ENCODE assay signal across 8 cellular contexts in the genomic region with DNA sequence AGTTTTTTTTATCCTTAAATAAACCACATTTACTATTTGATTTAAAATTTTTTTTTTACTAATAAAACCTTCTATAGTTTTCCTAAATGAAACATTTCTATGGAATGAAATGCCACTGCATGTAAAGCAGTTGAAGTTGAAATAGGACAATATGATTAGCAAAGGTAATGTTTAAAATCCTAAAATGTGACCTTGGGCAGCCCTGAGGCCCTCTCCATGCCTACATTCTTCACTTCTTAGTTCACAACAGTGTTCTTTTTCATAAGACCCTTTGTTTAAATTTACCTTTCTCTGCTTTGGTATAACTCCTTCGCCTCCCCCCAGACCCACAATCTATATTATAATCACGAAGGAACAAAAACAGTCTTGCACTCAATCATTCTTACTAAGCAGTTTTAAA.
DNase-seq lines count a peak whose midpoint lies in the region; ATAC-seq, FAIRE-seq and TF ChIP-seq lines count a peak whose summit lies in the region.
"Had no signal": no experiment of that assay in that cellular context is flagged by ENCODE, and none has a peak within 500 bp of the region (broad histone marks: within the 10 kb centered on the region; RNA-seq: fewer than 3 reads in every experiment).

No MANE protein-coding gene starts in this region.

- H3K27me3 ChIP-seq in HUES64 (ENCODE audit: insufficient read depth, low read length) (no peaks in the 10 kb centered on the region), iPS-15b (ENCODE audit: control insufficient read depth, insufficient read depth, low read length) (no peaks in the 10 kb centered on the region), spleen (replicated peaks in 1 of 7) (no peaks in the 10 kb centered on the region)

- no peaks in the 10 kb centered on the region for H3K36me3 ChIP-seq in HUES64 (ENCODE audit: insufficient read depth, low read length)
- no peaks in the 10 kb centered on the region for H3K36me3 ChIP-seq in iPS-15b (ENCODE audit: control insufficient read depth, insufficient read depth, low read length)
- no peaks in the 10 kb centered on the region for H3K36me3 ChIP-seq in spleen

- DNase-seq in activated naive CD8-positive, alpha-beta T cell treated with anti-CD3 and anti-CD28 coated beads, Interleukin-2, amount 10 ng/mL, durations not matched to agents 7 days and 5 days = no peak
- DNase-seq in spleen (no peak), D721Med (ENCODE audit: insufficient read length, low spot score) (no peak)
- DNase-seq in activated CD4-positive, CD25-positive, alpha-beta regulatory T cell (lab: John Stamatoyannopoulos, UW) = no peak
- DNase-seq: NCI-H1048 had no signal

- H3K9me3 ChIP-seq in HUES64 (ENCODE audit: insufficient read depth, low read depth, low read length) = no peaks in the 10 kb centered on the region
- H3K9me3 ChIP-seq in iPS-15b (ENCODE audit: control insufficient read depth, insufficient read depth, low read length) = no peaks in the 10 kb centered on the region
- H3K9me3 ChIP-seq in spleen = no peaks in the 10 kb centered on the region

- H3K36me3 Mint-ChIP-seq in activated naive CD8-positive, alpha-beta T cell treated with anti-CD3 and anti-CD28 coated beads, Interleukin-2, amount 10 ng/mL, durations not matched to agents 7 days and 5 days = peaks cover 2% of the 10 kb centered on the region

- peak overlapping the region; percentile 52 for H3K4me3 ChIP-seq in HUES64 (ENCODE audit: low read length)
- H3K4me3 ChIP-seq in iPS-15b (ENCODE audit: low read depth, low read length) = peak overlapping the region; percentile 10
- H3K4me3 ChIP-seq in spleen = peak overlapping the region in 6 of 8 donors; percentile 39 to 67 (median 46)

- H3K27me3 Mint-ChIP-seq in activated naive CD8-positive, alpha-beta T cell treated with anti-CD3 and anti-CD28 coated beads, Interleukin-2, amount 10 ng/mL, durations not matched to agents 7 days and 5 days = no peaks in the 10 kb centered on the region

- peaks cover 36% of the 10 kb centered on the region for H3K4me1 ChIP-seq in HUES64 (ENCODE audit: insufficient read depth, low read length)
- H3K4me1 ChIP-seq in iPS-15b (ENCODE audit: control insufficient read depth, insufficient read depth, low read length) = peaks cover 8% of the 10 kb centered on the region
- H3K4me1 ChIP-seq in spleen = peaks cover 0 to 63% (median 42%) of the 10 kb centered on the region in 6 donors

- no peaks in the 10 kb centered on the region for H3K9me3 Mint-ChIP-seq in activated naive CD8-positive, alpha-beta T cell treated with anti-CD3 and anti-CD28 coated beads, Interleukin-2, amount 10 ng/mL, durations not matched to agents 7 days and 5 days

- H3K4me3 Mint-ChIP-seq in activated naive CD8-positive, alpha-beta T cell treated with anti-CD3 and anti-CD28 coated beads, Interleukin-2, amount 10 ng/mL, durations not matched to agents 7 days and 5 days = peak overlapping the region; percentile 97

- intact Hi-C loops in spleen (cut with DNase I; ENCODE audit: low total_unique reads) = no loop called here

- TF ChIP-seq POLR2A in spleen (IDR thresholded peaks at IDR 0.05) = no peak

- FAIRE-seq in D721Med (lab: Jason Lieb, UNC) = no peak

- TF ChIP-seq CTCF in spleen (IDR thresholded peaks at IDR 0.05 in 8 of 11, conservative IDR thresholded peaks at IDR 0.05 in 3 of 11) (no peak), D721Med (IDR thresholded peaks at IDR 0.05; ENCODE audit: insufficient read depth, missing control alignments) (no peak)

- WGBS in HUES64 = 79% methylated on average over 2 of the region's 2 CpGs
- 65 to 87% (median 79%) methylated on average over 2 of the region's 2 CpGs for WGBS in spleen, 5 donors

- ATAC-seq in activated naive CD8-positive, alpha-beta T cell treated with anti-CD3 and anti-CD28 coated beads, Interleukin-2, amount 10 ng/mL, durations not matched to agents 7 days and 5 days (ENCODE audit: low read depth) = no peak
- ATAC-seq in GM19324 (IDR thresholded peaks at IDR 0.05; ENCODE audit: low FRiP score, unreplicated experiment) = no peak

- H3K9ac ChIP-seq in HUES64 (ENCODE audit: low read depth, low read length) (no peak overlapping the region), iPS-15b (ENCODE audit: low read depth, low read length) (no peak overlapping the region)

- no peak overlapping the region for H3K27ac ChIP-seq in HUES64 (ENCODE audit: low read depth, low read length)
- H3K27ac ChIP-seq in spleen = peak overlapping the region in 7 of 8 donors; percentile 75 to 89 (median 84)

- H3K27ac Mint-ChIP-seq in activated naive CD8-positive, alpha-beta T cell treated with anti-CD3 and anti-CD28 coated beads, Interleukin-2, amount 10 ng/mL, durations not matched to agents 7 days and 5 days = no peak overlapping the region

- POLR2A ChIA-PET in activated naive CD8-positive, alpha-beta T cell treated with anti-CD3 and anti-CD28 coated beads, Interleukin-2, amount 10 ng/mL, durations not matched to agents 7 days and 5 days (lab: Charles Lee) = no interaction called here

- peaks cover 28% of the 10 kb centered on the region for H3K4me1 Mint-ChIP-seq in activated naive CD8-positive, alpha-beta T cell treated with anti-CD3 and anti-CD28 coated beads, Interleukin-2, amount 10 ng/mL, durations not matched to agents 7 days and 5 days
